ENCODE assay signal across 23 cellular contexts in the genomic region with DNA sequence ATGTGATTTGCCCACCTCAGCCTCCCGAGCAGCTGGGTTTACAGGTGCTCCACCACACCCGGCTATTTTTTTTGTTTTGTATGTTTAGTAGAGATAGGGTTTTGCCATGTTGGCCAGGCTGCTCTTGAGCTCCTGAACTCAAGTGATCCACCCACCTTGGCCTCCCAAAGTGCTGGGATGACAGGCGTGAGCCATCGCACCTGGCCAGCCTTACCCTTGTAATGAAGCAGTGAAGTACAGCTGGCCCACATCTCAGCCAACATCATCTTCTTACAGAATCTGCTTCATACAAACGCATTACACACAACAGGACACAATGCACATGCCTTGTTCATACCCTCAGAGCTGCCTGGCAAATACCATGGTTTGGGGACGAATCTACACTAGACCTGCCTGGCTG. TPM values are rescaled to one million over a fixed set of nuclear protein-coding genes. Genes with fewer than 3 reads are reported as not detected.
DNase-seq lines count a peak whose midpoint lies in the region; ATAC-seq, FAIRE-seq and TF ChIP-seq lines count a peak whose summit lies in the region.
"Had no signal": no experiment of that assay in that cellular context is flagged by ENCODE, and none has a peak within 500 bp of the region (broad histone marks: within the 10 kb centered on the region; RNA-seq: fewer than 3 reads in every experiment).

No MANE protein-coding gene starts in this region.

- POLR2A ChIA-PET in HepG2 (lab: Yijun Ruan, JAX) = no interaction called here

- peaks cover 94% of the 10 kb centered on the region for H3K9me3 Mint-ChIP-seq in endodermal cell

- in situ Hi-C loops in HepG2 (cut with HindIII; ENCODE audit: extremely low pct_ligation_motif_present, low pct_unique_long_range_greater_than_20kb) = no loop called here

- H3K27ac ChIP-seq in liver (ENCODE audit: low read depth in 1 of 2, low read length in 2 of 2) (no peak overlapping the region), HepG2 (ENCODE audit: extremely low read length, insufficient read depth, low read length) (no peak overlapping the region), endodermal cell (ENCODE audit: low read depth, low read length) (no peak overlapping the region), skeletal muscle tissue (ENCODE audit: low read depth, low read length) (no peak overlapping the region)
- H3K27ac ChIP-seq: 22Rv1; BLaER1 treated with 17β-estradiol and CSF1 and Interleukin-3, amounts not matched to agents 10 nM and 100 nM had no signal

- H2AFZ ChIP-seq in HepG2 (ENCODE audit: low read length) = no peak overlapping the region
- H2AFZ ChIP-seq: GM23338 had no signal

- H3K27me3 Mint-ChIP-seq in endodermal cell (ENCODE audit: insufficient read depth) = no peaks in the 10 kb centered on the region
- H3K27me3 Mint-ChIP-seq: B cell; CD4-positive, alpha-beta memory T cell had no signal

- H3K4me3 ChIP-seq in liver (ENCODE audit: low read depth in 1 of 3, low read length in 3 of 3) = peak overlapping the region in 2 of 3 donors; percentile 3 to 56
- no peak overlapping the region for H3K4me3 ChIP-seq in HepG2 (replicated peaks in 1 of 3; ENCODE audit: insufficient read depth in 1 of 3, low read depth in 2 of 3, low read length in 3 of 3)
- H3K4me3 ChIP-seq in endodermal cell (ENCODE audit: low read length) = peak overlapping the region; percentile 49
- H3K4me3 ChIP-seq in skeletal muscle tissue (ENCODE audit: low read length in 3 of 3) = peak overlapping the region in 2 of 3 donors; percentile 8 to 41
- H3K4me3 ChIP-seq: GM23338 had no signal

- H3K4me2 ChIP-seq in HepG2 (ENCODE audit: low read depth, low read length) = no peak overlapping the region
- H3K4me2 ChIP-seq: BLaER1 treated with 17β-estradiol and CSF1 and Interleukin-3, amounts not matched to agents 10 nM and 100 nM; GM23338 had no signal

- peaks cover 27% of the 10 kb centered on the region for H3K36me3 Mint-ChIP-seq in endodermal cell (ENCODE audit: low read depth)

- no peak for TF ChIP-seq POLR2A in HepG2 (IDR thresholded peaks at IDR 0.05; ENCODE audit: insufficient read depth in 1 of 2, low read depth in 2 of 2, low read length in 2 of 2)

- no peaks in the 10 kb centered on the region for H3K4me1 Mint-ChIP-seq in endodermal cell
- H3K4me1 Mint-ChIP-seq: B cell; CD14-positive monocyte; CD4-positive, alpha-beta memory T cell; GM23338; H9 had no signal

- H3K4me1 ChIP-seq in liver (ENCODE audit: control insufficient read depth in 4 of 4, insufficient read depth in 4 of 4, low read length in 3 of 4) (no peaks in the 10 kb centered on the region), HepG2 (ENCODE audit: insufficient read depth, low read length) (no peaks in the 10 kb centered on the region), endodermal cell (ENCODE audit: control insufficient read depth, insufficient read depth, low read length) (no peaks in the 10 kb centered on the region), skeletal muscle tissue (ENCODE audit: control insufficient read depth in 3 of 3, insufficient read depth in 3 of 3, low read length in 3 of 3) (no peaks in the 10 kb centered on the region)
- H3K4me1 ChIP-seq: BLaER1 treated with 17β-estradiol and CSF1 and Interleukin-3, amounts not matched to agents 10 nM and 100 nM had no signal

- FAIRE-seq in HepG2 (lab: Jason Lieb, UNC) = no peak
- FAIRE-seq in frontal cortex (lab: Jason Lieb, UNC) = no peak
- FAIRE-seq: A204.1, GM12891, GM19239 had no signal

- DNase-seq in HepG2 (ENCODE audit: low spot score) (no peak), endodermal cell (no peak), frontal cortex (ENCODE audit: low spot score in 2 of 2) (no peak)
- DNase-seq: Calu3; CD4-positive, alpha-beta memory T cell; COR-L47; DMS53; DMS79 treated with DMSO at 0.1 percent for 48 hours; GF-D8; H9 had no signal

- intact Hi-C loops in HepG2 (cut with micrococcal nuclease; ENCODE audit: unreplicated experiment) = no loop called here

- H3K9me3 ChIP-seq in liver (ENCODE audit: control insufficient read depth in 4 of 4, low read length in 3 of 4) = peaks cover 43 to 86% (median 50%) of the 10 kb centered on the region in 4 donors
- H3K9me3 ChIP-seq in HepG2 (ENCODE audit: low read length) = peaks cover 100% of the 10 kb centered on the region
- peaks cover 74% of the 10 kb centered on the region for H3K9me3 ChIP-seq in endodermal cell (ENCODE audit: control insufficient read depth, low read length)
- peaks cover 36 to 44% (median 40%) of the 10 kb centered on the region in 3 donors for H3K9me3 ChIP-seq in skeletal muscle tissue (ENCODE audit: control insufficient read depth in 3 of 3, low read length in 3 of 3)

- H3K79me2 ChIP-seq in HepG2 (ENCODE audit: insufficient read depth, low read length) = no peaks in the 10 kb centered on the region

- TF ChIP-seq CTCF in liver (IDR thresholded peaks at IDR 0.05; ENCODE audit: low read depth, low read length, missing input control) (no peak), HepG2 (CRISPR knock-in tag; IDR thresholded peaks at IDR 0.05) (no peak), endodermal cell (conservative IDR thresholded peaks at IDR 0.05) (no peak)

- ATAC-seq in HepG2 (no peak), GM19463 (IDR thresholded peaks at IDR 0.05; ENCODE audit: unreplicated experiment) (no peak), GM18909 (IDR thresholded peaks at IDR 0.05; ENCODE audit: poor library complexity, unreplicated experiment) (no peak)
- ATAC-seq: GM23338, HCT116 had no signal

- TF ChIP-seq RAD21 in liver (IDR thresholded peaks at IDR 0.05) = no peak
- TF ChIP-seq RAD21 in HepG2 (CRISPR knock-in tag; IDR thresholded peaks at IDR 0.05) = no peak

- no peak overlapping the region for H3K27ac Mint-ChIP-seq in endodermal cell
- H3K27ac Mint-ChIP-seq: B cell; CD14-positive monocyte; CD4-positive, alpha-beta memory T cell; GM23338; H9 had no signal

- no TSS peak for BruUV-seq in HepG2 (replicated peaks; lab: Mats Ljungman, UMichigan)

- peaks cover 0 to 7% (median 0%) of the 10 kb centered on the region in 4 donors for H3K36me3 ChIP-seq in liver (ENCODE audit: control insufficient read depth in 4 of 4, insufficient read depth in 3 of 4, low read depth in 1 of 4, low read length in 3 of 4)
- no peaks in the 10 kb centered on the region for H3K36me3 ChIP-seq in HepG2 (replicated peaks in 1 of 2; ENCODE audit: control insufficient read depth in 1 of 2, insufficient read depth in 2 of 2, low read length in 2 of 2)
- H3K36me3 ChIP-seq in endodermal cell (ENCODE audit: control insufficient read depth, insufficient read depth, low read length) = no peaks in the 10 kb centered on the region
- H3K36me3 ChIP-seq in skeletal muscle tissue (ENCODE audit: control insufficient read depth in 3 of 3, insufficient read depth in 3 of 3, low read length in 3 of 3) = peaks cover 8 to 17% (median 9%) of the 10 kb centered on the region in 3 donors

- CTCF ChIA-PET in HepG2 (lab: Yijun Ruan, JAX; ENCODE audit: low intra/inter-chr PET ratio, low total read pairs) = no interaction called here

- no peaks in the 10 kb centered on the region for H4K20me1 ChIP-seq in HepG2 (ENCODE audit: insufficient read depth, low read length)
- H4K20me1 ChIP-seq: BLaER1 treated with 17β-estradiol and CSF1 and Interleukin-3, amounts not matched to agents 10 nM and 100 nM had no signal

- H3K9ac ChIP-seq in liver (ENCODE audit: low read depth in 1 of 2, low read length in 2 of 2) (no peak overlapping the region), HepG2 (ENCODE audit: insufficient read depth, low read depth, low read length) (no peak overlapping the region), endodermal cell (ENCODE audit: extremely low read depth, low read length, poor library complexity, severe bottlenecking) (no peak overlapping the region), skeletal muscle tissue (ENCODE audit: low read depth in 1 of 3, low read length in 3 of 3) (no peak overlapping the region)
- H3K9ac ChIP-seq: BLaER1 treated with 17β-estradiol and CSF1 and Interleukin-3, amounts not matched to agents 10 nM and 100 nM had no signal

- H3K27me3 ChIP-seq in liver (ENCODE audit: control insufficient read depth in 4 of 4, insufficient read depth in 4 of 4, low read length in 3 of 4) (no peaks in the 10 kb centered on the region), HepG2 (ENCODE audit: control insufficient read depth in 1 of 2, insufficient read depth in 2 of 2, low read length in 2 of 2) (no peaks in the 10 kb centered on the region), endodermal cell (ENCODE audit: control insufficient read depth, insufficient read depth, low read length, poor library complexity, severe bottlenecking) (no peaks in the 10 kb centered on the region), skeletal muscle tissue (ENCODE audit: control insufficient read depth in 3 of 3, insufficient read depth in 3 of 3, low read length in 3 of 3) (no peaks in the 10 kb centered on the region)
- H3K27me3 ChIP-seq: BLaER1 treated with 17β-estradiol and CSF1 and Interleukin-3, amounts not matched to agents 10 nM and 100 nM had no signal

- no peak for TF ChIP-seq EP300 in HepG2 (IDR thresholded peaks at IDR 0.05; ENCODE audit: low read depth in 2 of 2, low read length in 2 of 2)
- TF ChIP-seq EP300 in HepG2 (CRISPR knock-in tag; IDR thresholded peaks at IDR 0.05; ENCODE audit: borderline replicate concordance) = no peak

- 96% methylated on average over 6 of the region's 6 CpGs for WGBS in liver
- 84% methylated on average over 6 of the region's 6 CpGs for WGBS in HepG2 (ENCODE audit: low lambda C conversion rate)
- 88 to 100% methylated on average over 4 to 6 of the region's 6 CpGs for WGBS in endodermal cell (ENCODE audit: insufficient coverage in 1 of 2, insufficient read length in 1 of 2), 2 experiments

- no peak overlapping the region for H3K4me3 Mint-ChIP-seq in endodermal cell
- H3K4me3 Mint-ChIP-seq: B cell; CD14-positive monocyte; CD4-positive, alpha-beta memory T cell; GM23338; H9 had no signal

RNA-seq across cellular contexts. Expression of gene CHFR, which starts 31.3 kb away (rescaled TPM):
- total RNA-seq in liver = 10 to 100 TPM; 21.7 to 23.4 TPM
- 1 to 10 TPM; 7.0 to 7.5 TPM for polyA plus RNA-seq in liver
- 21.0 and 21.4 TPM in 2 replicates for total RNA-seq in HepG2 (2016; rRNA removed; fragmentation: Illumina TruSeq; extraction: Trizol)
- 8.1 and 8.3 TPM in 2 replicates for total RNA-seq in HepG2 (2016; cell fraction: cytosol; rRNA removed; fragmentation: Illumina TruSeq; extraction: Trizol; ENCODE audit: low read depth)
- total RNA-seq in HepG2 (2016; cell fraction: insoluble cytoplasmic fraction; rRNA removed; fragmentation: Illumina TruSeq; extraction: Trizol) = 14.1 and 22.8 TPM in 2 replicates
- total RNA-seq in HepG2 (2016; cell fraction: membrane; rRNA removed; fragmentation: Illumina TruSeq; extraction: Trizol) = 15.0 and 16.2 TPM in 2 replicates
- total RNA-seq in HepG2 (2016; cell fraction: nucleus; rRNA removed; fragmentation: Illumina TruSeq; extraction: Trizol) = 18.6 and 23.1 TPM in 2 replicates
- 21.1 and 21.5 TPM in 2 replicates for polyA plus RNA-seq in HepG2 (2011; rRNA removed)
- 14.8 and 16.4 TPM in 2 replicates for polyA plus RNA-seq in HepG2 (2011; cell fraction: cytosol; rRNA removed)
- 42.9 and 51.1 TPM in 2 replicates for polyA plus RNA-seq in HepG2 (2011; cell fraction: nucleus; rRNA removed)
- 9.6 and 11.9 TPM in 2 replicates for polyA plus RNA-seq in HepG2 (2012)
- polyA plus RNA-seq in HepG2 (2016; cell fraction: cytosol; fragmentation: Illumina TruSeq; extraction: Trizol; ENCODE audit: low read depth) = 5.4 and 5.7 TPM in 2 replicates
- 13.8 and 18.2 TPM in 2 replicates for polyA plus RNA-seq in HepG2 (2016; cell fraction: insoluble cytoplasmic fraction; fragmentation: Illumina TruSeq; extraction: Trizol; ENCODE audit: low read depth)
- 10.2 and 10.9 TPM in 2 replicates for polyA plus RNA-seq in HepG2 (2016; cell fraction: membrane; fragmentation: Illumina TruSeq; extraction: Trizol; ENCODE audit: low read depth)
- 52.9 and 56.1 TPM in 2 replicates for polyA plus RNA-seq in HepG2 (2016; cell fraction: nucleus; fragmentation: Illumina TruSeq; extraction: Trizol; ENCODE audit: insufficient read depth, low read depth)
- 0.14 and 58.0 TPM in 2 replicates for polyA minus RNA-seq in HepG2 (2011; rRNA and poly(A)+ RNA removed; ENCODE audit: low replicate concordance)
- 10.1 and 13.7 TPM in 2 replicates for polyA minus RNA-seq in HepG2 (2011; cell fraction: cytosol; rRNA and poly(A)+ RNA removed)
- polyA minus RNA-seq in HepG2 (2011; cell fraction: nucleus; rRNA and poly(A)+ RNA removed) = 30.5 and 38.4 TPM in 2 replicates
- 10 to 100 TPM; 57.0 to 80.4 TPM for total RNA-seq in endodermal cell
- polyA plus RNA-seq in endodermal cell (2013, experiment 1 of 2) = 33.9 TPM
- 33.5 TPM for polyA plus RNA-seq in endodermal cell (2013, experiment 2 of 2)
- 14.1 TPM for total RNA-seq in skeletal muscle tissue
- 31.4 TPM for total RNA-seq in frontal cortex

RNA-seq across cellular contexts. Expression of gene ZNF605, which starts 37.4 kb away (rescaled TPM):
- total RNA-seq in liver = 1 to 10 TPM; 3.6 to 9.5 TPM
- polyA plus RNA-seq in liver = 1 to 10 TPM; 1.2 to 3.5 TPM
- total RNA-seq in HepG2 (2016; rRNA removed; fragmentation: Illumina TruSeq; extraction: Trizol) = 6.8 and 8.8 TPM in 2 replicates
- total RNA-seq in HepG2 (2016; cell fraction: cytosol; rRNA removed; fragmentation: Illumina TruSeq; extraction: Trizol; ENCODE audit: low read depth) = 2.6 and 3.0 TPM in 2 replicates
- 6.9 and 7.4 TPM in 2 replicates for total RNA-seq in HepG2 (2016; cell fraction: insoluble cytoplasmic fraction; rRNA removed; fragmentation: Illumina TruSeq; extraction: Trizol)
- total RNA-seq in HepG2 (2016; cell fraction: membrane; rRNA removed; fragmentation: Illumina TruSeq; extraction: Trizol) = 1.9 and 3.0 TPM in 2 replicates
- 16.0 and 16.5 TPM in 2 replicates for total RNA-seq in HepG2 (2016; cell fraction: nucleus; rRNA removed; fragmentation: Illumina TruSeq; extraction: Trizol)
- polyA plus RNA-seq in HepG2 (2011; rRNA removed) = 6.1 and 6.7 TPM in 2 replicates
- 1.1 and 1.6 TPM in 2 replicates for polyA plus RNA-seq in HepG2 (2011; cell fraction: cytosol; rRNA removed)
- polyA plus RNA-seq in HepG2 (2011; cell fraction: nucleus; rRNA removed) = 13.3 and 15.0 TPM in 2 replicates
- 5.1 and 5.2 TPM in 2 replicates for polyA plus RNA-seq in HepG2 (2012)
- polyA plus RNA-seq in HepG2 (2016; cell fraction: cytosol; fragmentation: Illumina TruSeq; extraction: Trizol; ENCODE audit: low read depth) = 0.75 and 1.0 TPM in 2 replicates
- 4.7 and 5.1 TPM in 2 replicates for polyA plus RNA-seq in HepG2 (2016; cell fraction: insoluble cytoplasmic fraction; fragmentation: Illumina TruSeq; extraction: Trizol; ENCODE audit: low read depth)
- 0.47 and 0.76 TPM in 2 replicates for polyA plus RNA-seq in HepG2 (2016; cell fraction: membrane; fragmentation: Illumina TruSeq; extraction: Trizol; ENCODE audit: low read depth)
- polyA plus RNA-seq in HepG2 (2016; cell fraction: nucleus; fragmentation: Illumina TruSeq; extraction: Trizol; ENCODE audit: insufficient read depth, low read depth) = 21.1 and 27.9 TPM in 2 replicates
- polyA minus RNA-seq in HepG2 (2011; rRNA and poly(A)+ RNA removed; ENCODE audit: low replicate concordance) = 3.3 and 5.8 TPM in 2 replicates
- 1.8 and 2.7 TPM in 2 replicates for polyA minus RNA-seq in HepG2 (2011; cell fraction: cytosol; rRNA and poly(A)+ RNA removed)
- 24.7 and 26.6 TPM in 2 replicates for polyA minus RNA-seq in HepG2 (2011; cell fraction: nucleus; rRNA and poly(A)+ RNA removed)
- total RNA-seq in endodermal cell = 10 to 100 TPM; 12.8 to 25.8 TPM
- 9.9 TPM for polyA plus RNA-seq in endodermal cell (2013, experiment 1 of 2)
- 9.2 TPM for polyA plus RNA-seq in endodermal cell (2013, experiment 2 of 2)
- total RNA-seq in skeletal muscle tissue = 6.3 TPM
- total RNA-seq in frontal cortex = 18.8 TPM

Comparison
In these comparisons a context has a peak if more than half of its experiments do, and no peak if none do; other contexts are left out.
1. H3K4me3 ChIP-seq: peak in liver (2 of 3), endodermal cell (single experiment) and skeletal muscle tissue (2 of 3); none in HepG2 (0 of 3).